ENCODE assay signal across 30 cellular contexts in genomic region chr3:22859618-22860017, GRCh38.
"Had no signal": no experiment of that assay in that cellular context is flagged by ENCODE, and none has a peak within 500 bp of the region (broad histone marks: within the 10 kb centered on the region; RNA-seq: fewer than 3 reads in every experiment).

No MANE protein-coding gene starts in this region.

- H3K79me2 ChIP-seq: parathyroid adenoma had no signal

- DNase-seq: naive thymus-derived CD8-positive, alpha-beta T cell; nephron progenitor cell; occipital lobe; ovary; posterior cingulate gyrus; psoas muscle; right cardiac atrium; right lobe of liver; sigmoid colon; small intestine; stimulated activated CD4-positive, alpha-beta T cell treated with anti-CD3 and anti-CD28 coated beads, Interleukin-15, amount 100 ng/mL, for 24 hours; stimulated activated CD4-positive, alpha-beta T cell treated with anti-CD3 and anti-CD28 coated beads, Interleukin-4, amount 100 ng/mL, for 1 hour; stimulated activated CD4-positive, alpha-beta T cell treated with anti-CD3 and anti-CD28 coated beads, Interleukin-4, amount 100 ng/mL, for 4 hours; stimulated activated CD8-positive, alpha-beta memory T cell treated with anti-CD3 and anti-CD28 coated beads, Interleukin-4, amount 100 ng/mL, for 48 hours; stimulated activated naive CD4-positive, alpha-beta T cell; stimulated activated naive CD8-positive, alpha-beta T cell treated with anti-CD3 and anti-CD28 coated beads, Interleukin-15, amount 100 ng/mL, for 72 hours; stimulated activated naive CD8-positive, alpha-beta T cell treated with anti-CD3 and anti-CD28 coated beads, Interleukin-15, Interleukin-2, amounts not matched to agents 100 U/mL and 50 U/mL, for 24 hours; substantia nigra; testis; tibial artery; transverse colon; upper lobe of right lung; uterus had no signal

- H3K27ac ChIP-seq: parathyroid adenoma, psoas muscle, right lobe of liver, sigmoid colon, suprapubic skin, testis, tibial artery, transverse colon, upper lobe of right lung, uterus had no signal

- H3K4me3 ChIP-seq: ovary, psoas muscle, right lobe of liver, sigmoid colon, suprapubic skin, testis, tibial artery, transverse colon, upper lobe of right lung, uterus had no signal

- H2AFZ ChIP-seq: parathyroid adenoma had no signal

- H3K4me1 ChIP-seq: parathyroid adenoma, psoas muscle, right lobe of liver, sigmoid colon, suprapubic skin, transverse colon, upper lobe of right lung, uterus had no signal

- H3K36me3 Mint-ChIP-seq: naive thymus-derived CD8-positive, alpha-beta T cell; natural killer cell treated with Interleukin-12 subunit alpha and Interleukin-12 subunit beta and Interleukin-15 and Interleukin-18, amount 100 ng/mL, for 72 hours; stimulated activated memory B cell treated with anti-CD40 and anti-IgM and Interleukin-4, amounts not matched to agents 10 μg/mL and 1 μg/mL and 100 μg/mL, for 72 hours; type B pancreatic cell had no signal

- H3K9me3 Mint-ChIP-seq: neural crest cell; stimulated activated memory B cell treated with anti-CD40 and anti-IgM and Interleukin-4, amounts not matched to agents 10 μg/mL and 1 μg/mL and 100 μg/mL, for 72 hours; type B pancreatic cell had no signal

- H3K9me3 ChIP-seq: ovary, right lobe of liver, sigmoid colon, suprapubic skin, testis, tibial artery, transverse colon, upper lobe of right lung, uterus had no signal

- H3K27me3 ChIP-seq: ovary, right lobe of liver, sigmoid colon, suprapubic skin, testis, tibial artery, transverse colon, upper lobe of right lung, uterus had no signal

- H3K4me3 Mint-ChIP-seq: naive thymus-derived CD8-positive, alpha-beta T cell; natural killer cell treated with Interleukin-12 subunit alpha and Interleukin-12 subunit beta and Interleukin-15 and Interleukin-18, amount 100 ng/mL, for 72 hours; nephron progenitor cell; neural crest cell; stimulated activated memory B cell treated with anti-CD40 and anti-IgM and Interleukin-4, amounts not matched to agents 10 μg/mL and 1 μg/mL and 100 μg/mL, for 72 hours; stimulated activated naive CD8-positive, alpha-beta T cell treated with anti-CD3 and anti-CD28 coated beads, Interleukin-15, amount 100 ng/mL, for 72 hours; type B pancreatic cell had no signal

- H3K9ac ChIP-seq: parathyroid adenoma had no signal

- H3K36me3 ChIP-seq: ovary, right lobe of liver, sigmoid colon, suprapubic skin, tibial artery, transverse colon, upper lobe of right lung, uterus had no signal

- H3K27ac Mint-ChIP-seq: naive thymus-derived CD8-positive, alpha-beta T cell; natural killer cell treated with Interleukin-12 subunit alpha and Interleukin-12 subunit beta and Interleukin-15 and Interleukin-18, amount 100 ng/mL, for 72 hours; nephron progenitor cell; progenitor cell of endocrine pancreas; stimulated activated memory B cell treated with anti-CD40 and anti-IgM and Interleukin-4, amounts not matched to agents 10 μg/mL and 1 μg/mL and 100 μg/mL, for 72 hours; stimulated activated naive CD8-positive, alpha-beta T cell treated with anti-CD3 and anti-CD28 coated beads, Interleukin-15, amount 100 ng/mL, for 72 hours; type B pancreatic cell had no signal

- H3K27me3 Mint-ChIP-seq: natural killer cell treated with Interleukin-12 subunit alpha and Interleukin-12 subunit beta and Interleukin-15 and Interleukin-18, amount 100 ng/mL, for 72 hours; progenitor cell of endocrine pancreas; stimulated activated naive CD8-positive, alpha-beta T cell treated with anti-CD3 and anti-CD28 coated beads, Interleukin-15, amount 100 ng/mL, for 72 hours; type B pancreatic cell had no signal

- ATAC-seq: naive thymus-derived CD8-positive, alpha-beta T cell; natural killer cell treated with Interleukin-12 subunit alpha and Interleukin-12 subunit beta and Interleukin-15 and Interleukin-18, amount 100 ng/mL, for 72 hours; psoas muscle; right cardiac atrium; right lobe of liver; stimulated activated memory B cell treated with anti-CD40 and anti-IgM and Interleukin-4, amounts not matched to agents 10 μg/mL and 1 μg/mL and 100 μg/mL, for 72 hours; stimulated activated naive CD8-positive, alpha-beta T cell treated with anti-CD3 and anti-CD28 coated beads, Interleukin-15, amount 100 ng/mL, for 72 hours; stimulated activated naive CD8-positive, alpha-beta T cell treated with anti-CD3 and anti-CD28 coated beads, Interleukin-15, Interleukin-2, amounts not matched to agents 100 U/mL and 50 U/mL, for 24 hours; upper lobe of right lung had no signal

- H3K4me1 Mint-ChIP-seq: naive thymus-derived CD8-positive, alpha-beta T cell; nephron progenitor cell; stimulated activated memory B cell treated with anti-CD40 and anti-IgM and Interleukin-4, amounts not matched to agents 10 μg/mL and 1 μg/mL and 100 μg/mL, for 72 hours; stimulated activated naive CD8-positive, alpha-beta T cell treated with anti-CD3 and anti-CD28 coated beads, Interleukin-15, amount 100 ng/mL, for 72 hours had no signal
